In genomic region chr5:71767661-71768060, GRCh38 we compare ENCODE assay signal across 24 cellular contexts. TPM values are rescaled to one million over a fixed set of nuclear protein-coding genes. Genes with fewer than 3 reads are reported as not detected.
"Had no signal": no experiment of that assay in that cellular context is flagged by ENCODE, and none has a peak within 500 bp of the region (broad histone marks: within the 10 kb centered on the region; RNA-seq: fewer than 3 reads in every experiment).

No MANE protein-coding gene starts in this region.

- H3K4me1 ChIP-seq: breast epithelium, foreskin keratinocyte, transverse colon, vagina had no signal

- H3K36me3 ChIP-seq: breast epithelium, transverse colon, vagina had no signal

- H3K4me3 ChIP-seq: breast epithelium, dorsolateral prefrontal cortex, skin epidermis, transverse colon, vagina had no signal

- DNase-seq: activated CD4-positive, CD25-positive, alpha-beta regulatory T cell treated with anti-CD3 and anti-CD28 coated beads, Interleukin-2, amount 50 U/mL, for 72 hours; activated naive CD8-positive, alpha-beta T cell treated with anti-CD3 and anti-CD28 coated beads for 36 hours; cerebellar nuclear complex; dorsolateral prefrontal cortex; endodermal cell; erythroblast; foreskin keratinocyte; head of caudate nucleus; nephron progenitor cell; occipital lobe; stimulated activated CD4-positive, alpha-beta T cell treated with anti-CD3 and anti-CD28 coated beads, Interleukin-15, amount 100 ng/mL, for 24 hours; stimulated activated CD4-positive, alpha-beta T cell treated with anti-CD3 and anti-CD28 coated beads, Interleukin-4, amount 100 ng/mL, for 1 hour; stimulated activated naive B cell treated with anti-CD40 and anti-IgM and Interleukin-4, amounts not matched to agents 10 μg/mL and 1 μg/mL and 100 μg/mL, for 72 hours; substantia nigra; T-helper 9 cell; transverse colon had no signal

- H3K9me3 ChIP-seq: breast epithelium, transverse colon, vagina had no signal

- H3K27me3 ChIP-seq: dorsolateral prefrontal cortex, transverse colon, vagina had no signal

- H3K27ac ChIP-seq: breast epithelium, dorsolateral prefrontal cortex, foreskin keratinocyte, skin epidermis, transverse colon, vagina had no signal

- ATAC-seq: foreskin keratinocyte; stimulated activated naive B cell treated with anti-CD40 and anti-IgM and Interleukin-4, amounts not matched to agents 10 μg/mL and 1 μg/mL and 100 μg/mL, for 72 hours had no signal

RNA-seq across cellular contexts. Expression of gene CARTPT, which starts 48.6 kb away (rescaled TPM):
- total RNA-seq: activated CD8-positive, alpha-beta memory T cell treated with anti-CD3 and anti-CD28 coated beads for 36 hours; activated naive CD8-positive, alpha-beta T cell treated with anti-CD3 and anti-CD28 coated beads for 36 hours; activated T-helper 1 cell treated with anti-CD3 and anti-CD28 coated beads, Interleukin-12 subunit alpha, Interleukin-12 subunit beta, Interleukin-2, Interleukin-4 antibody, amounts not matched to agents 30 ng/mL and 10 ng/mL and 1 ng/mL, durations not matched to agents 14 hours and 24 hours and 36 hours; breast epithelium; endodermal cell; foreskin keratinocyte; lower leg skin; mesenteric fat pad; occipital lobe; posterior vena cava; vagina had no signal
- polyA plus RNA-seq: foreskin keratinocyte had no signal
